ENCODE assay signal across 8 cellular contexts in genomic region chr7:157337316-157338149, GRCh38. TPM values are rescaled to one million over a fixed set of nuclear protein-coding genes. Genes with fewer than 3 reads are reported as not detected.
DNase-seq lines count a peak whose midpoint lies in the region; ATAC-seq and TF ChIP-seq lines count a peak whose summit lies in the region.

No MANE protein-coding gene starts in this region.

- ATAC-seq in GM21737 (IDR thresholded peaks at IDR 0.05; ENCODE audit: unreplicated experiment) = peak; percentile 44
- peak; percentile 86 to 89 for ATAC-seq in lower lobe of right lung
- ATAC-seq in GM18870 (IDR thresholded peaks at IDR 0.05; ENCODE audit: unreplicated experiment) = no peak

- H2AFZ ChIP-seq in Karpas-422 (ENCODE audit: low read length) = no peak overlapping the region

- no peak for TF ChIP-seq CTCF in coronary artery (IDR thresholded peaks at IDR 0.05)
- no peak for TF ChIP-seq CTCF in lower lobe of right lung (IDR thresholded peaks at IDR 0.05)

- peak overlapping the region; percentile 59 for H3K27ac ChIP-seq in Karpas-422 (ENCODE audit: low read length)
- H3K27ac ChIP-seq in coronary artery = peak overlapping the region; percentile 97 to 99
- peak overlapping the region; percentile 94 for H3K27ac ChIP-seq in lower lobe of right lung

- H3K36me3 ChIP-seq in Karpas-422 (ENCODE audit: insufficient read depth, low read length) = no peaks in the 10 kb centered on the region
- H3K36me3 ChIP-seq in lower lobe of right lung = no peaks in the 10 kb centered on the region

- H3K4me1 Mint-ChIP-seq in activated CD4-positive, alpha-beta T cell treated with anti-CD3 and anti-CD28 coated beads, Interleukin-2, amount 10 ng/mL, durations not matched to agents 24 days and 14 days = peaks cover 27% of the 10 kb centered on the region

- no peaks in the 10 kb centered on the region for H3K9me2 ChIP-seq in Karpas-422 (replicated peaks; ENCODE audit: insufficient read depth, low read length)

- H3K9me3 ChIP-seq in Karpas-422 (ENCODE audit: low read length) (no peaks in the 10 kb centered on the region), lower lobe of right lung (no peaks in the 10 kb centered on the region)

- H3K4me3 ChIP-seq in Karpas-422 (ENCODE audit: low read length) (peak overlapping the region; percentile 79), coronary artery (peak overlapping the region; percentile 84), lower lobe of right lung (peak overlapping the region; percentile 88)

- peak overlapping the region; percentile 97 for H3K4me3 Mint-ChIP-seq in activated CD4-positive, alpha-beta T cell treated with anti-CD3 and anti-CD28 coated beads, Interleukin-2, amount 10 ng/mL, durations not matched to agents 24 days and 14 days

- intact Hi-C loops in activated CD4-positive, alpha-beta T cell treated with anti-CD3 and anti-CD28 coated beads, Interleukin-2, amount 10 ng/mL, durations not matched to agents 24 days and 14 days (cut with micrococcal nuclease) = loop anchor here (1.0 to 2.0 kb wide), 3 partner anchors 35 to 445 kb away; partner anchors contain the start of gene LMBR1
- intact Hi-C loops in lower lobe of right lung (cut with DNase I) = no loop called here

- DNase-seq in ELR (ENCODE audit: low read depth) (peak; percentile 61), Karpas-422 (peak; percentile 82), coronary artery (ENCODE audit: low spot score) (peak; percentile 79), lower lobe of right lung (peak; percentile 79)
- DNase-seq in activated CD4-positive, alpha-beta T cell treated with anti-CD3 and anti-CD28 coated beads, Interleukin-2, amount 10 ng/mL, durations not matched to agents 24 days and 14 days = peak; percentile 91
- peak; percentile 34 for DNase-seq in stimulated activated CD8-positive, alpha-beta memory T cell treated with anti-CD3 and anti-CD28 coated beads, Interleukin-12 subunit alpha, Interleukin-12 subunit beta, amount 100 ng/mL, for 1 hour (ENCODE audit: low read depth)

- H3K27me3 ChIP-seq in Karpas-422 (ENCODE audit: low read length) (no peaks in the 10 kb centered on the region), lower lobe of right lung (ENCODE audit: low read depth) (no peaks in the 10 kb centered on the region)

- peaks cover 55% of the 10 kb centered on the region for H3K4me1 ChIP-seq in Karpas-422 (ENCODE audit: low read length)
- H3K4me1 ChIP-seq in lower lobe of right lung = peaks cover 53% of the 10 kb centered on the region

- H3K9ac ChIP-seq in Karpas-422 (ENCODE audit: low read length) = peak overlapping the region; percentile 78

- peaks cover 32% of the 10 kb centered on the region for H4K20me1 ChIP-seq in Karpas-422 (ENCODE audit: insufficient read depth, low read depth, low read length)

- peak overlapping the region; percentile 73 for H3K4me2 ChIP-seq in Karpas-422 (ENCODE audit: low read depth, low read length, poor library complexity, severe bottlenecking)

- no peaks in the 10 kb centered on the region for H3K9me3 Mint-ChIP-seq in activated CD4-positive, alpha-beta T cell treated with anti-CD3 and anti-CD28 coated beads, Interleukin-2, amount 10 ng/mL, durations not matched to agents 24 days and 14 days

- peak overlapping the region; percentile 94 for H3K27ac Mint-ChIP-seq in activated CD4-positive, alpha-beta T cell treated with anti-CD3 and anti-CD28 coated beads, Interleukin-2, amount 10 ng/mL, durations not matched to agents 24 days and 14 days

- H3K79me2 ChIP-seq in Karpas-422 (ENCODE audit: low read length) = peaks cover 53% of the 10 kb centered on the region

- H3K36me3 Mint-ChIP-seq in activated CD4-positive, alpha-beta T cell treated with anti-CD3 and anti-CD28 coated beads, Interleukin-2, amount 10 ng/mL, durations not matched to agents 24 days and 14 days (ENCODE audit: low read depth) = peaks cover 27% of the 10 kb centered on the region

- peaks cover 12% of the 10 kb centered on the region for H3K27me3 Mint-ChIP-seq in activated CD4-positive, alpha-beta T cell treated with anti-CD3 and anti-CD28 coated beads, Interleukin-2, amount 10 ng/mL, durations not matched to agents 24 days and 14 days

RNA-seq across cellular contexts. Expression of gene DNAJB6, which starts 0.7 kb away (rescaled TPM):
- 34.1 and 54.5 TPM in 2 replicates for total RNA-seq in Karpas-422 (2014; rRNA removed; shearing (Covaris generic); ENCODE audit: low replicate concordance)
- total RNA-seq in activated CD4-positive, alpha-beta T cell treated with anti-CD3 and anti-CD28 coated beads, Interleukin-2, amount 10 ng/mL, durations not matched to agents 24 days and 14 days = 125 and 128 TPM in 2 replicates
- total RNA-seq in lower lobe of right lung = 103 TPM

Comparison
In these comparisons a context has a peak if more than half of its experiments do, and no peak if none do; other contexts are left out.
1. DNase-seq: peak in every context shown above with its lines; median percentile 91 in activated CD4-positive, alpha-beta T cell treated with anti-CD3 and anti-CD28 coated beads, Interleukin-2, amount 10 ng/mL, durations not matched to agents 24 days and 14 days; 82 in Karpas-422; 79 in coronary artery; 79 in lower lobe of right lung; 61 in ELR; 34 in stimulated activated CD8-positive, alpha-beta memory T cell treated with anti-CD3 and anti-CD28 coated beads, Interleukin-12 subunit alpha, Interleukin-12 subunit beta, amount 100 ng/mL, for 1 hour.